ENCODE assay signal across 24 cellular contexts in genomic region chr16:2991566-2992261, GRCh38. TPM values are rescaled to one million over a fixed set of nuclear protein-coding genes. Genes with fewer than 3 reads are reported as not detected.
"Had no signal": no experiment of that assay in that cellular context is flagged by ENCODE, and none has a peak within 500 bp of the region (broad histone marks: within the 10 kb centered on the region; RNA-seq: fewer than 3 reads in every experiment).

No MANE protein-coding gene starts in this region.

- H3K36me3 ChIP-seq: breast epithelium, MG63 had no signal

- H3K4me1 Mint-ChIP-seq: activated naive CD4-positive, alpha-beta T cell treated with anti-CD3 and anti-CD28 coated beads, Interleukin-2, amount 50 U/mL, for 24 hours; T-cell had no signal

- H3K36me3 Mint-ChIP-seq: activated naive CD4-positive, alpha-beta T cell treated with anti-CD3 and anti-CD28 coated beads, Interleukin-2, amount 50 U/mL, for 24 hours; T-cell had no signal

- H3K27ac Mint-ChIP-seq: activated CD8-positive, alpha-beta T cell treated with anti-CD3 and anti-CD28 coated beads for 36 hours; activated naive CD4-positive, alpha-beta T cell treated with anti-CD3 and anti-CD28 coated beads, Interleukin-2, amount 50 U/mL, for 24 hours; T-cell had no signal

- H3K4me3 Mint-ChIP-seq: activated CD8-positive, alpha-beta T cell treated with anti-CD3 and anti-CD28 coated beads for 36 hours; activated naive CD4-positive, alpha-beta T cell treated with anti-CD3 and anti-CD28 coated beads, Interleukin-2, amount 50 U/mL, for 24 hours; T-cell had no signal

- ATAC-seq: activated CD4-positive, CD25-positive, alpha-beta regulatory T cell treated with anti-CD3 and anti-CD28 coated beads, Interleukin-2, amount 50 U/mL, for 24 hours; activated CD8-positive, alpha-beta T cell treated with anti-CD3 and anti-CD28 coated beads for 36 hours; T-cell had no signal

- H3K4me3 ChIP-seq: breast epithelium, MG63 had no signal

- H3K27ac ChIP-seq: KMS-11, VCaP had no signal

- H3K27me3 ChIP-seq: MG63 had no signal

- H3K4me1 ChIP-seq: breast epithelium had no signal

- H3K9me3 Mint-ChIP-seq: activated CD8-positive, alpha-beta T cell treated with anti-CD3 and anti-CD28 coated beads for 36 hours; activated naive CD4-positive, alpha-beta T cell treated with anti-CD3 and anti-CD28 coated beads, Interleukin-2, amount 50 U/mL, for 24 hours; T-cell had no signal

- H3K27me3 Mint-ChIP-seq: activated CD8-positive, alpha-beta T cell treated with anti-CD3 and anti-CD28 coated beads for 36 hours; activated naive CD4-positive, alpha-beta T cell treated with anti-CD3 and anti-CD28 coated beads, Interleukin-2, amount 50 U/mL, for 24 hours had no signal

- H3K4me2 ChIP-seq: KMS-11 had no signal

- H3K9ac ChIP-seq: KMS-11 had no signal

- H3K9me3 ChIP-seq: breast epithelium, MG63 had no signal

- DNase-seq: activated CD4-positive, alpha-beta T cell treated with anti-CD3 and anti-CD28 coated beads for 4 hours; activated CD8-positive, alpha-beta memory T cell treated with anti-CD3 and anti-CD28 coated beads, Interleukin-2, amount 50 U/mL, for 4 hours; activated CD8-positive, alpha-beta T cell treated with anti-CD3 and anti-CD28 coated beads for 36 hours; aorta; caudate nucleus; MG63; MV-4-11; NCI-H1092 treated with DMSO at 0.1 percent for 48 hours; NCI-H1436; NCI-H187; NCI-H2081; NCI-H510A treated with DMSO at 0.1 percent for 48 hours; NCI-H69; NK-92 treated with Interleukin-12 subunit alpha and Interleukin-12 subunit beta, amount 100 ng/mL, for 24 hours; OCI-M1; SIG-M5; T-cell; T-helper 2 cell; T1000 had no signal

RNA-seq across cellular contexts. Expression of gene CLDN9, which starts 21.0 kb away (rescaled TPM):
- total RNA-seq: activated CD8-positive, alpha-beta T cell treated with anti-CD3 and anti-CD28 coated beads for 36 hours had no signal

RNA-seq across cellular contexts. Expression of gene CLDN6, which starts 26.3 kb away (rescaled TPM):
- total RNA-seq: activated CD8-positive, alpha-beta T cell treated with anti-CD3 and anti-CD28 coated beads for 36 hours; aorta; breast epithelium had no signal
- polyA plus RNA-seq: aorta had no signal

RNA-seq across cellular contexts. Expression of gene KREMEN2, which starts 27.6 kb away (rescaled TPM):
- total RNA-seq: aorta had no signal
- polyA plus RNA-seq: aorta had no signal
